ENCODE assay signal across 2 cellular contexts in genomic region chr13:23572836-23573235, GRCh38.
TF ChIP-seq lines count a peak whose summit lies in the region.

No MANE protein-coding gene starts in this region.

TF ChIP-seq in A549, 52 proteins besides CTCF, POLR2A, EP300 and RAD21:
- TF ChIP-seq TP53 (CRISPR knock-in tag; IDR thresholded peaks at IDR 0.05) = no peak
- peak; percentile 34; the same call in 1 of the 2 replicates for TF ChIP-seq CBX8 (IDR thresholded peaks at IDR 0.05)

TF ChIP-seq in H1, 55 proteins besides CTCF, POLR2A, EP300 and RAD21:
- no peak for TF ChIP-seq BACH1 (IDR thresholded peaks at IDR 0.05; ENCODE audit: low read length)
- TF ChIP-seq TBP (IDR thresholded peaks at IDR 0.05; ENCODE audit: low read depth, low read length) = no peak
- no peak for TF ChIP-seq BRCA1 (IDR thresholded peaks at IDR 0.05; ENCODE audit: low read depth, low read length)
- TF ChIP-seq CBX5 (IDR thresholded peaks at IDR 0.05; ENCODE audit: low read depth, low read length) = no peak
- TF ChIP-seq KDM1A (IDR thresholded peaks at IDR 0.05; ENCODE audit: borderline replicate concordance, low read length) = 0 out of 2 replicates have a peak, but pooled peaks have one; percentile 31
- TF ChIP-seq SIRT6 (IDR thresholded peaks at IDR 0.05; ENCODE audit: low read length) = no peak
TF ChIP-seq in H1: peak in this region for 1.
